In genomic region chr1:171653796-171654704, GRCh38 we compare ENCODE assay signal across 12 cellular contexts. TPM values are rescaled to one million over a fixed set of nuclear protein-coding genes. Genes with fewer than 3 reads are reported as not detected.
DNase-seq lines count a peak whose midpoint lies in the region; ATAC-seq and TF ChIP-seq lines count a peak whose summit lies in the region.
"Had no signal": no experiment of that assay in that cellular context is flagged by ENCODE, and none has a peak within 500 bp of the region (broad histone marks: within the 10 kb centered on the region; RNA-seq: fewer than 3 reads in every experiment).

No MANE protein-coding gene starts in this region.

- H3K9ac ChIP-seq in parathyroid adenoma = no peak overlapping the region

- peak overlapping the region; percentile 5 for H2AFZ ChIP-seq in parathyroid adenoma
- H2AFZ ChIP-seq: PC-9 had no signal

- H3K27me3 ChIP-seq in parathyroid adenoma (ENCODE audit: control insufficient read depth, insufficient read depth, low read length) = no peaks in the 10 kb centered on the region

- DNase-seq in AG10803 (ENCODE audit: low read depth) (peak; percentile 65), astrocyte of the hippocampus (ENCODE audit: low read depth, low spot score) (peak; percentile 92), left ventricle myocardium superior (peak; percentile 30), SK-N-DZ (ENCODE audit: low spot score) (no peak)
- DNase-seq: MV-4-11, PC-9 had no signal

- no peaks in the 10 kb centered on the region for H3K36me3 ChIP-seq in parathyroid adenoma (ENCODE audit: control insufficient read depth, insufficient read depth, low read length)

- intact Hi-C loops in left ventricle myocardium superior (cut with micrococcal nuclease) = no loop called here

- ATAC-seq in left ventricle myocardium superior (peak; percentile 47), HG03108 (IDR thresholded peaks at IDR 0.05; ENCODE audit: unreplicated experiment) (no peak), HG02970 (IDR thresholded peaks at IDR 0.05; ENCODE audit: low FRiP score, unreplicated experiment) (no peak), GM19455 (IDR thresholded peaks at IDR 0.05; ENCODE audit: unreplicated experiment) (no peak)

- H3K4me3 ChIP-seq in AG10803 (ENCODE audit: low read length) = no peak overlapping the region
- no peak overlapping the region for H3K4me3 ChIP-seq in parathyroid adenoma (ENCODE audit: low read depth, low read length)
- H3K4me3 ChIP-seq: PC-9 had no signal

- H3K79me2 ChIP-seq in parathyroid adenoma = no peaks in the 10 kb centered on the region

- H3K9me3 ChIP-seq in parathyroid adenoma (ENCODE audit: control insufficient read depth, low read length) = no peaks in the 10 kb centered on the region

- no peaks in the 10 kb centered on the region for H3K4me1 ChIP-seq in parathyroid adenoma

- no peak overlapping the region for H3K4me2 ChIP-seq in parathyroid adenoma (ENCODE audit: low read length)
- H3K4me2 ChIP-seq: PC-9 had no signal

- H3K27ac ChIP-seq in parathyroid adenoma = peak overlapping the region; percentile 56
- H3K27ac ChIP-seq: PC-9 had no signal

- TF ChIP-seq CTCF in AG10803 (conservative IDR thresholded peaks at IDR 0.05; ENCODE audit: low read length) (no peak), parathyroid adenoma (IDR thresholded peaks at IDR 0.05) (no peak)

RNA-seq across cellular contexts. Expression of gene MYOC, which starts 1.6 kb away (rescaled TPM):
- 8.3 TPM for total RNA-seq in left ventricle myocardium superior
- not detected in 2 replicates for polyA plus RNA-seq in SK-N-DZ (2014; cell fraction: cytosol; rRNA removed)
- not detected in 2 replicates for polyA plus RNA-seq in SK-N-DZ (2014; cell fraction: nucleus; rRNA removed)
- total RNA-seq: kidney epithelial cell, PC-9 had no signal

RNA-seq across cellular contexts. Expression of gene MYOCOS, which starts 32.0 kb away (rescaled TPM):
- total RNA-seq in left ventricle myocardium superior = not detected
- polyA plus RNA-seq in SK-N-DZ (2014; cell fraction: cytosol; rRNA removed) = not detected in 2 replicates
- polyA plus RNA-seq in SK-N-DZ (2014; cell fraction: nucleus; rRNA removed) = not detected in 2 replicates
- total RNA-seq: kidney epithelial cell, PC-9 had no signal
- polyA plus RNA-seq: BJ had no signal
